8 cellular contexts compared by ENCODE assay signal in the genomic region with DNA sequence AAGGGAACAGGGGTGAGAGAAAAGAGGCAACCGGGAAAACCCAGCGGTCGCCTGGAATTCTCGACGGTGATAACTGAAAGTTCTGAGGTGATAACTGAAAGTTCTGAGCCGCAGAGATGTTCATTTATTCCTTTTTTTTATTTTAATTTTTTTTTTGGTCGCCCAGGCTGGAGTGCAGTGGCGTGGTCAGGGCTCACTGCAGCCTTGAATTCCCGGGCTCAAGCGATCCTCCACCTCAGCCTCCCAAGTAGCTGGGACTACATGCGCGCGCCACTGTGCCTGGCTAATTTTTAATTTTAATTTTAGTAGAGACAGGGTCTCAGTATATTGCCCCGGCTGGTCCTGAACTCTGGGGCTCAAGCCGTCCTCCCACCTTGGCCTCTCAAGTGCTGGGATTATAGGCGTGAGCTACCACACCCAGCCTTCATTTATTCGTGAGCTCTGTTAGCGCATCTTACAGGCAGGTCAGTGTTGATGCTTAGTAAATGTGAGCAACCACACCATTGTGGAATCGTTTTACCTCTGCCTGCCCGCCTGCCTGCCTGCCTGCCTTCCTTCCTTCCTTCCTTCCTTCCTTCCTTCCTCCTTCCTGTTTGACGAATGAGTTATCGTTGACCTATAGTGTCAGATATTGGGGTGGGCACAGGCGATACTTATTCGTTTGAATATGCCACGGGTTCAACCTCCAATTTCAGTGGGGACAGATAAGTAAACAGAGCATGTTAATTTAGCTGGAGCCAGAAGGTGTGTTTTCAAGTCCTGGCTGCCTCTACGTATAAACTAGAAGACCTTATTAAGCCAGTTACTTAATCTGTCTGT. TPM values are rescaled to one million over a fixed set of nuclear protein-coding genes. Genes with fewer than 3 reads are reported as not detected.
DNase-seq lines count a peak whose midpoint lies in the region; ATAC-seq, FAIRE-seq and TF ChIP-seq lines count a peak whose summit lies in the region.

No MANE protein-coding gene starts in this region.

- peak overlapping the region; percentile 2 for H3K27ac ChIP-seq in WERI-Rb-1
- peak overlapping the region; percentile 12 to 96 (median 93) for H3K27ac ChIP-seq in gastroesophageal sphincter

- H3K4me3 ChIP-seq in WERI-Rb-1 (ENCODE audit: low read depth, low read length) (peak overlapping the region; percentile 62), gastroesophageal sphincter (peak overlapping the region; percentile 67 to 75)

- intact Hi-C loops in sciatic nerve (cut with DNase I): no loop called here

- FAIRE-seq in HTR-8/SVneo (lab: Jason Lieb, UNC): no peak

- H3K36me3 ChIP-seq in WERI-Rb-1 (peaks cover 31% of the 10 kb centered on the region), gastroesophageal sphincter (peaks cover 0 to 10% of the 10 kb centered on the region in 2 donors)

- H3K27me3 ChIP-seq in WERI-Rb-1 (ENCODE audit: insufficient read depth, low read depth, severe bottlenecking) (no peaks in the 10 kb centered on the region), gastroesophageal sphincter (no peaks in the 10 kb centered on the region)

- 23 to 31% methylated on average over 15 to 24 of the region's 26 CpGs for WGBS in gastroesophageal sphincter (ENCODE audit: low coverage in 1 of 2), 2 donors

- peaks cover 6 to 50% (median 20%) of the 10 kb centered on the region in 3 donors for H3K4me1 ChIP-seq in gastroesophageal sphincter

- TF ChIP-seq EP300 in gastroesophageal sphincter (IDR thresholded peaks at IDR 0.05): no peak

- peaks cover 3% of the 10 kb centered on the region for H3K9me3 ChIP-seq in WERI-Rb-1 (ENCODE audit: severe bottlenecking)
- no peaks in the 10 kb centered on the region for H3K9me3 ChIP-seq in gastroesophageal sphincter

- TF ChIP-seq POLR2A in gastroesophageal sphincter (IDR thresholded peaks at IDR 0.05): no peak

- peak; percentile 24 for ATAC-seq in GM19035 (IDR thresholded peaks at IDR 0.05; ENCODE audit: unreplicated experiment)
- ATAC-seq in HG02973 (IDR thresholded peaks at IDR 0.05; ENCODE audit: unreplicated experiment): peak; percentile 8
- no peak for ATAC-seq in gastroesophageal sphincter
- peak; percentile 49 for ATAC-seq in sciatic nerve

- TF ChIP-seq CTCF in WERI-Rb-1 (IDR thresholded peaks at IDR 0.05; ENCODE audit: low read depth, low read length): no peak
- no peak for TF ChIP-seq CTCF in gastroesophageal sphincter (IDR thresholded peaks at IDR 0.05)

- DNase-seq in WERI-Rb-1: no peak
- no peak for DNase-seq in sciatic nerve (ENCODE audit: low spot score)
- no peak for DNase-seq in HTR-8/SVneo (ENCODE audit: insufficient read length, low spot score)
- DNase-seq in NCI-H526 treated with DMSO at 0.1 percent for 48 hours (lab: John Stamatoyannopoulos, UW): no peak
- DNase-seq in H4 (ENCODE audit: low spot score): no peak

RNA-seq across cellular contexts. Expression of a gene that starts 0.6 kb away (rescaled TPM):
- total RNA-seq in gastroesophageal sphincter (10 to 100 TPM; 15.6 to 20.1 (median 19.6) TPM), sciatic nerve (14.1 TPM)
- total RNA-seq in H4 (2014; rRNA removed; shearing (Covaris generic)): 22.0 and 22.2 TPM in 2 replicates
